In genomic region chr9:95005276-95006141, GRCh38 we compare ENCODE assay signal across 8 cellular contexts.
A peak's percentile ranks its signal among the peaks of the same experiment; 100 is the strongest.
DNase-seq lines count a peak whose midpoint lies in the region; ATAC-seq, FAIRE-seq and TF ChIP-seq lines count a peak whose summit lies in the region.

No MANE protein-coding gene starts in this region.

- H3K4me2 ChIP-seq in parathyroid adenoma (ENCODE audit: low read length): peak overlapping the region; percentile 74

- no peak for ATAC-seq in left ventricle myocardium superior
- ATAC-seq in HG02571 (IDR thresholded peaks at IDR 0.05; ENCODE audit: unreplicated experiment): no peak

- no peaks in the 10 kb centered on the region for H3K9me3 ChIP-seq in left ventricle myocardium inferior (replicated peaks)
- no peaks in the 10 kb centered on the region for H3K9me3 ChIP-seq in esophagus muscularis mucosa
- no peaks in the 10 kb centered on the region for H3K9me3 ChIP-seq in parathyroid adenoma (ENCODE audit: control insufficient read depth, low read length)

- H2AFZ ChIP-seq in parathyroid adenoma: no peak overlapping the region

- H3K36me3 ChIP-seq in left ventricle myocardium inferior (peaks cover 13% of the 10 kb centered on the region), esophagus muscularis mucosa (peaks cover 0 to 11% (median 3%) of the 10 kb centered on the region in 4 donors), parathyroid adenoma (ENCODE audit: control insufficient read depth, insufficient read depth, low read length) (peaks cover 12% of the 10 kb centered on the region)

- H3K27me3 ChIP-seq in left ventricle myocardium inferior (ENCODE audit: low read depth) (no peaks in the 10 kb centered on the region), esophagus muscularis mucosa (no peaks in the 10 kb centered on the region), parathyroid adenoma (ENCODE audit: control insufficient read depth, insufficient read depth, low read length) (no peaks in the 10 kb centered on the region)

- H3K4me3 ChIP-seq in left ventricle myocardium inferior: peak overlapping the region; percentile 85
- peak overlapping the region; percentile 74 to 93 (median 90) for H3K4me3 ChIP-seq in esophagus muscularis mucosa
- peak overlapping the region; percentile 100 for H3K4me3 ChIP-seq in parathyroid adenoma (ENCODE audit: low read depth, low read length)

- no peak for TF ChIP-seq EP300 in esophagus muscularis mucosa (IDR thresholded peaks at IDR 0.05)

- no peak for TF ChIP-seq CTCF in left ventricle myocardium inferior (IDR thresholded peaks at IDR 0.05; ENCODE audit: borderline replicate concordance)
- no peak for TF ChIP-seq CTCF in esophagus muscularis mucosa (IDR thresholded peaks at IDR 0.05)
- no peak for TF ChIP-seq CTCF in parathyroid adenoma (IDR thresholded peaks at IDR 0.05)

- 5% methylated on average over 21 of the region's 49 CpGs for WGBS in esophagus muscularis mucosa

- H3K4me1 ChIP-seq in left ventricle myocardium inferior (peaks cover 84% of the 10 kb centered on the region), esophagus muscularis mucosa (peaks cover 9 to 58% (median 53%) of the 10 kb centered on the region in 4 donors), parathyroid adenoma (peaks cover 5% of the 10 kb centered on the region)

- intact Hi-C loops in left ventricle myocardium inferior (cut with micrococcal nuclease): loop anchor here (5.0 kb wide), 1 partner anchor 138 kb away; no protein-coding TSS in a partner anchor
- intact Hi-C loops in left ventricle myocardium superior (cut with micrococcal nuclease): loop anchor here (5.0 kb wide), 1 partner anchor 223 kb away; no protein-coding TSS in a partner anchor
- intact Hi-C loops in esophagus muscularis mucosa (cut with DNase I): loop anchor here (5.0 kb wide), 3 partner anchors 52 to 223 kb away; no protein-coding TSS in a partner anchor

- H3K9ac ChIP-seq in parathyroid adenoma: peak overlapping the region; percentile 24

- FAIRE-seq in RCC 7860 (lab: Jason Lieb, UNC): no peak

- no peak for DNase-seq in left ventricle myocardium inferior
- no peak for DNase-seq in left ventricle myocardium superior
- peak; percentile 35 for DNase-seq in RCC 7860 (ENCODE audit: low spot score)
- DNase-seq in esophagus muscularis mucosa (ENCODE audit: extremely low spot score): no peak
- DNase-seq in NCI-H187 (lab: John Stamatoyannopoulos, UW): no peak
- no peak for DNase-seq in KG1 (lab: John Stamatoyannopoulos, UW)

- H3K27ac ChIP-seq in left ventricle myocardium inferior (replicated peaks) (peak overlapping the region; percentile 99), esophagus muscularis mucosa (replicated peaks in 1 of 4) (peak overlapping the region; percentile 98 to 100 (median 98)), parathyroid adenoma (peak overlapping the region; percentile 81)

- no peak for TF ChIP-seq POLR2A in esophagus muscularis mucosa (IDR thresholded peaks at IDR 0.05; ENCODE audit: low read depth)

- H3K79me2 ChIP-seq in parathyroid adenoma: peaks cover 6% of the 10 kb centered on the region
